ENCODE assay signal across 11 cellular contexts in genomic region chr2:186592137-186592875, GRCh38. TPM values are rescaled to one million over a fixed set of nuclear protein-coding genes. Genes with fewer than 3 reads are reported as not detected.
DNase-seq lines count a peak whose midpoint lies in the region; ATAC-seq, FAIRE-seq and TF ChIP-seq lines count a peak whose summit lies in the region.
"Had no signal": no experiment of that assay in that cellular context is flagged by ENCODE, and none has a peak within 500 bp of the region (broad histone marks: within the 10 kb centered on the region; RNA-seq: fewer than 3 reads in every experiment).

No MANE protein-coding gene starts in this region.

- DNase-seq in SJSA1 (ENCODE audit: low read depth in 1 of 2, low spot score in 2 of 2) (no peak), fibroblast of lung (ENCODE audit: low read depth in 2 of 2) (peak in 1 of 2 donors; percentile 62), progenitor cell of endocrine pancreas (ENCODE audit: low spot score, unreplicated experiment) (no peak), NCI-H526 (lab: John Stamatoyannopoulos, UW) (no peak), AG08396 (ENCODE audit: low spot score) (no peak), NCI-H1436 treated with DMSO at 0.1 percent for 48 hours (lab: John Stamatoyannopoulos, UW) (no peak)
- DNase-seq: activated CD4-positive, alpha-beta T cell treated with anti-CD3 and anti-CD28 coated beads, Interleukin-2, amount 10 ng/mL, durations not matched to agents 7 days and 5 days; spleen; stimulated activated naive CD4-positive, alpha-beta T cell treated with Interleukin-2 at 50 U/mL for 16 hours had no signal

- H3K4me1 ChIP-seq in SJSA1 (replicated peaks) = peaks cover 27% of the 10 kb centered on the region
- peaks cover 7% of the 10 kb centered on the region for H3K4me1 ChIP-seq in fibroblast of lung (ENCODE audit: control insufficient read depth, extremely low read depth, insufficient read depth, low read length)

- H3K9me3 ChIP-seq in SJSA1 (replicated peaks) = no peaks in the 10 kb centered on the region
- no peaks in the 10 kb centered on the region for H3K9me3 ChIP-seq in fibroblast of lung (ENCODE audit: control insufficient read depth, insufficient read depth, low read depth, low read length)
- H3K9me3 ChIP-seq: spleen had no signal

- no peaks in the 10 kb centered on the region for H3K27me3 ChIP-seq in SJSA1 (replicated peaks)
- no peaks in the 10 kb centered on the region for H3K27me3 ChIP-seq in fibroblast of lung (ENCODE audit: control insufficient read depth, insufficient read depth, low read length)
- H3K27me3 ChIP-seq: spleen had no signal

- H3K4me2 ChIP-seq in fibroblast of lung (ENCODE audit: extremely low read depth, insufficient read depth, low read length) = peak overlapping the region; percentile 99

- TF ChIP-seq CTCF in fibroblast of lung (conservative IDR thresholded peaks at IDR 0.05 in 1 of 2, IDR thresholded peaks at IDR 0.05 in 1 of 2; ENCODE audit: low read depth in 1 of 2, low read length in 2 of 2) = no peak
- no peak for TF ChIP-seq CTCF in progenitor cell of endocrine pancreas (IDR thresholded peaks at IDR 0.05; ENCODE audit: unreplicated experiment)

- ATAC-seq in HG02970 (IDR thresholded peaks at IDR 0.05; ENCODE audit: low FRiP score, unreplicated experiment) = no peak

- H3K27me3 Mint-ChIP-seq in progenitor cell of endocrine pancreas = no peaks in the 10 kb centered on the region
- H3K27me3 Mint-ChIP-seq: activated CD4-positive, alpha-beta T cell treated with anti-CD3 and anti-CD28 coated beads, Interleukin-2, amount 10 ng/mL, durations not matched to agents 7 days and 5 days had no signal

- peak overlapping the region; percentile 26 for H3K27ac Mint-ChIP-seq in progenitor cell of endocrine pancreas
- H3K27ac Mint-ChIP-seq: activated CD4-positive, alpha-beta T cell treated with anti-CD3 and anti-CD28 coated beads, Interleukin-2, amount 10 ng/mL, durations not matched to agents 7 days and 5 days had no signal

- no peaks in the 10 kb centered on the region for H4K20me1 ChIP-seq in fibroblast of lung (ENCODE audit: control insufficient read depth, extremely low read depth, insufficient read depth, low read length)

- H3K79me2 ChIP-seq in fibroblast of lung (ENCODE audit: control insufficient read depth, insufficient read depth, low read length) = peaks cover 21% of the 10 kb centered on the region

- H2AFZ ChIP-seq in fibroblast of lung (ENCODE audit: low read length) = no peak overlapping the region

- peak overlapping the region; percentile 84 for H3K4me3 Mint-ChIP-seq in progenitor cell of endocrine pancreas (ENCODE audit: low read depth)

- no peak overlapping the region for H3K27ac ChIP-seq in SJSA1
- H3K27ac ChIP-seq in fibroblast of lung (ENCODE audit: insufficient read depth, low read length) = no peak overlapping the region

- peaks cover 48% of the 10 kb centered on the region for H3K4me1 Mint-ChIP-seq in progenitor cell of endocrine pancreas (ENCODE audit: low read depth)

- H3K4me3 ChIP-seq in SJSA1 = peak overlapping the region; percentile 86; the same call in 1 of the 2 replicates
- peak overlapping the region in 3 of 4 experiments; percentile 11 to 98 (median 89) for H3K4me3 ChIP-seq in fibroblast of lung (replicated peaks in 1 of 4; ENCODE audit: control extremely low read depth in 1 of 4, insufficient read depth in 1 of 4, low read depth in 3 of 4, low read length in 4 of 4)

- peaks cover 2% of the 10 kb centered on the region for H3K36me3 Mint-ChIP-seq in progenitor cell of endocrine pancreas (ENCODE audit: insufficient read depth)

- H3K9ac ChIP-seq in fibroblast of lung (ENCODE audit: insufficient read depth, low read length) = no peak overlapping the region

- H3K9me3 Mint-ChIP-seq in progenitor cell of endocrine pancreas (ENCODE audit: low read depth) = no peaks in the 10 kb centered on the region
- H3K9me3 Mint-ChIP-seq: activated CD4-positive, alpha-beta T cell treated with anti-CD3 and anti-CD28 coated beads, Interleukin-2, amount 10 ng/mL, durations not matched to agents 7 days and 5 days had no signal

- FAIRE-seq in G401.6 (lab: Jason Lieb, UNC) = peak; percentile 74

- H3K36me3 ChIP-seq in SJSA1 (peaks cover 9% of the 10 kb centered on the region), fibroblast of lung (ENCODE audit: control insufficient read depth, insufficient read depth, low read length) (no peaks in the 10 kb centered on the region)
- H3K36me3 ChIP-seq: spleen had no signal

RNA-seq across cellular contexts. Expression of gene ITGAV, which starts 2.5 kb away (rescaled TPM):
- total RNA-seq in SJSA1 (2014; rRNA removed; shearing (Covaris generic)) = 234 and 288 TPM in 2 replicates
- total RNA-seq in fibroblast of lung = 149 and 205 TPM in 2 replicates
- 44.8 and 121 TPM in 2 replicates for polyA plus RNA-seq in fibroblast of lung
- polyA plus RNA-seq in fibroblast of lung (2012) = 31.2 and 81.1 TPM in 2 replicates
- 21.0 and 60.0 TPM in 2 replicates for polyA minus RNA-seq in fibroblast of lung (ENCODE audit: low replicate concordance)
- 69.1 and 75.3 TPM in 2 replicates for total RNA-seq in progenitor cell of endocrine pancreas
